10 cellular contexts compared by ENCODE assay signal in genomic region chr2:197675246-197675645, GRCh38. TPM values are rescaled to one million over a fixed set of nuclear protein-coding genes. Genes with fewer than 3 reads are reported as not detected.
DNase-seq lines count a peak whose midpoint lies in the region; TF ChIP-seq lines count a peak whose summit lies in the region.
"Had no signal": no experiment of that assay in that cellular context is flagged by ENCODE, and none has a peak within 500 bp of the region (broad histone marks: within the 10 kb centered on the region; RNA-seq: fewer than 3 reads in every experiment).

Gene RFTN2, minus strand, starts transcription at chr2:197675587. Its CDS starts 129 bp downstream, at chr2:197675458.

- H3K4me3 ChIP-seq in choroid plexus epithelial cell (ENCODE audit: low read depth, low read length): peak within 1 kb of the TSS; percentile 63
- H3K4me3 ChIP-seq in skeletal muscle cell (ENCODE audit: low read depth, low read length): peak within 1 kb of the TSS; percentile 45
- H3K4me3 ChIP-seq in SJCRH30: no peak within 1 kb of the TSS
- H3K4me3 ChIP-seq in Karpas-422 (ENCODE audit: low read length): no peak within 1 kb of the TSS

- H3K4me3 Mint-ChIP-seq in H9: peak within 1 kb of the TSS; percentile 29 to 74; a peak in 4 of 5 replicates

- H3K14ac ChIP-seq in H9 (ENCODE audit: insufficient read depth, low read length): no peak within 1 kb of the TSS

- H3K4me1 Mint-ChIP-seq in H9: peaks cover 23 to 30% of the 10 kb centered on the region in 2 experiments

- no peak within 1 kb of the TSS for H3K27ac ChIP-seq in H9 (ENCODE audit: insufficient read length, low read depth, low read length)
- no peak within 1 kb of the TSS for H3K27ac ChIP-seq in SJCRH30
- H3K27ac ChIP-seq in Karpas-422 (ENCODE audit: low read length): no peak within 1 kb of the TSS
- H3K27ac ChIP-seq: RWPE1 had no signal

- H2BK15ac ChIP-seq in H9 (ENCODE audit: low read depth, low read length): no peak within 1 kb of the TSS

- H3K27me3 Mint-ChIP-seq in H9 (ENCODE audit: low read depth): no peaks in the 10 kb centered on the region

- H3K9ac ChIP-seq in H9 (ENCODE audit: extremely low read depth, insufficient read length, low read length) (peak within 1 kb of the TSS; percentile 38), Karpas-422 (ENCODE audit: low read length) (no peak within 1 kb of the TSS)

- no peaks in the 10 kb centered on the region for H3K9me3 Mint-ChIP-seq in H9

- no peaks in the 10 kb centered on the region for H3K79me1 ChIP-seq in H9 (ENCODE audit: insufficient read depth, low read depth, low read length, poor library complexity, severe bottlenecking)

- no peak within 1 kb of the TSS for H3T11ph ChIP-seq in H9 (ENCODE audit: low read length)

- H3K27me3 ChIP-seq in H9 (ENCODE audit: insufficient read depth, low read length) (no peaks in the 10 kb centered on the region), SJCRH30 (no peaks in the 10 kb centered on the region), Karpas-422 (ENCODE audit: low read length) (no peaks in the 10 kb centered on the region)

- H2BK12ac ChIP-seq in H9 (ENCODE audit: insufficient read length, low read depth, low read length): no peak within 1 kb of the TSS

- H2BK5ac ChIP-seq in H9 (ENCODE audit: insufficient read length, low read length): no peak within 1 kb of the TSS

- no peak within 1 kb of the TSS for H2BK20ac ChIP-seq in H9 (ENCODE audit: low read depth, low read length, poor library complexity, severe bottlenecking)

- H4K8ac ChIP-seq in H9 (replicated peaks; ENCODE audit: insufficient read length, low read depth, low read length): no peak within 1 kb of the TSS

- no peak within 1 kb of the TSS for H4K91ac ChIP-seq in H9 (ENCODE audit: insufficient read length, low read depth, low read length)

- H3K23ac ChIP-seq in H9 (ENCODE audit: insufficient read length, low read depth, low read length): no peak within 1 kb of the TSS

- H4K5ac ChIP-seq in H9 (ENCODE audit: insufficient read length, low read depth, low read length): no peak within 1 kb of the TSS

- H3K27ac Mint-ChIP-seq in H9: peak within 1 kb of the TSS; percentile 38 to 72 (median 55); a peak in 4 of 7 replicates

- H3K4me1 ChIP-seq in H9 (ENCODE audit: insufficient read depth, low read length) (no peaks in the 10 kb centered on the region; the same call in 1 of the 2 replicates), SJCRH30 (no peaks in the 10 kb centered on the region), Karpas-422 (ENCODE audit: low read length) (no peaks in the 10 kb centered on the region)

- TF ChIP-seq CTCF in H9 (conservative IDR thresholded peaks at IDR 0.05) (no peak), choroid plexus epithelial cell (conservative IDR thresholded peaks at IDR 0.05; ENCODE audit: low read depth, low read length) (no peak)

- DNase-seq in H9 (no peak), choroid plexus epithelial cell (ENCODE audit: low read depth) (peak; percentile 54), left kidney (ENCODE audit: low read depth, low spot score) (peak; percentile 60), skeletal muscle cell (ENCODE audit: low read depth) (no peak), SJCRH30 (no peak), HUDEP-2 (lab: John Stamatoyannopoulos, UW; ENCODE audit: unreplicated experiment in 76 of 76) (no peak), GM19238 (ENCODE audit: insufficient read length, low spot score) (no peak), Karpas-422 (no peak)
- DNase-seq: small intestine had no signal

- H3K36me3 Mint-ChIP-seq in H9 (ENCODE audit: insufficient read depth in 1 of 3, low read depth in 3 of 3): no peaks in the 10 kb centered on the region

- H4K20me1 ChIP-seq in H9 (ENCODE audit: control insufficient read depth, insufficient read depth, insufficient read length) (no peaks in the 10 kb centered on the region), Karpas-422 (ENCODE audit: insufficient read depth, low read depth, low read length) (no peaks in the 10 kb centered on the region)

- H3K4ac ChIP-seq in H9 (ENCODE audit: low read depth, low read length): no peak within 1 kb of the TSS

- peaks cover 3% of the 10 kb centered on the region for H3K23me2 ChIP-seq in H9 (ENCODE audit: insufficient read length, low read depth, low read length, poor library complexity, severe bottlenecking)

- no CpG with 5 or more reads among the region's 3 CpGs for WGBS in H9 (ENCODE audit: extremely low coverage, insufficient read length, low lambda C conversion rate)

- H3K4me2 ChIP-seq in H9 (ENCODE audit: insufficient read depth, insufficient read length, low read length) (peak within 1 kb of the TSS; percentile 61), Karpas-422 (ENCODE audit: low read depth, low read length, poor library complexity, severe bottlenecking) (no peak within 1 kb of the TSS)

- H3K9me3 ChIP-seq in H9 (ENCODE audit: control insufficient read depth, low read depth, low read length) (no peaks in the 10 kb centered on the region), SJCRH30 (replicated peaks) (no peaks in the 10 kb centered on the region), Karpas-422 (ENCODE audit: low read length) (no peaks in the 10 kb centered on the region)

- no peak within 1 kb of the TSS for H2BK120ac ChIP-seq in H9 (ENCODE audit: low read depth, low read length, poor library complexity, severe bottlenecking)

- H3K18ac ChIP-seq in H9 (ENCODE audit: insufficient read length, low read depth, low read length): no peak within 1 kb of the TSS

- H3K9me2 ChIP-seq in Karpas-422 (replicated peaks; ENCODE audit: insufficient read depth, low read length): no peaks in the 10 kb centered on the region

- no peak within 1 kb of the TSS for H2AK5ac ChIP-seq in H9 (ENCODE audit: insufficient read length, low read length)

- H2AFZ ChIP-seq in H9 (ENCODE audit: low read length): peak within 1 kb of the TSS; percentile 77
- no peak within 1 kb of the TSS for H2AFZ ChIP-seq in Karpas-422 (ENCODE audit: low read length)

- H3K36me3 ChIP-seq in SJCRH30 (no peaks in the 10 kb centered on the region), Karpas-422 (ENCODE audit: insufficient read depth, low read length) (no peaks in the 10 kb centered on the region)

- H3K56ac ChIP-seq in H9 (ENCODE audit: insufficient read length, low read depth, low read length): no peak within 1 kb of the TSS

- H3K79me2 ChIP-seq in H9 (ENCODE audit: insufficient read depth, low read length): no peaks in the 10 kb centered on the region
- no peaks in the 10 kb centered on the region for H3K79me2 ChIP-seq in Karpas-422 (ENCODE audit: low read length)

RNA-seq across cellular contexts. Expression of gene RFTN2, which starts in this region (rescaled TPM):
- total RNA-seq in H9 (2021): 0.11 and 0.28 TPM in 2 replicates
- total RNA-seq in SJCRH30 (2014; rRNA removed; shearing (Covaris generic)): 0.02 TPM in 1 of 2 replicates, not detected in the other
- total RNA-seq in Karpas-422 (2014; rRNA removed; shearing (Covaris generic); ENCODE audit: low replicate concordance): not detected in 2 replicates

Comparison
In these comparisons a context has a peak if more than half of its experiments do, and no peak if none do; other contexts are left out.
1. DNase-seq: peak in choroid plexus epithelial cell (single experiment) and left kidney (single experiment); none in H9 (single experiment), skeletal muscle cell (single experiment), SJCRH30 (0 of 2), HUDEP-2 (0 of 76), GM19238 (single experiment) and Karpas-422 (single experiment).
2. H3K4me3 ChIP-seq: peak in choroid plexus epithelial cell (single experiment) and skeletal muscle cell (single experiment); none in SJCRH30 (single experiment) and Karpas-422 (single experiment).